ENCODE assay signal across 1 cellular context in genomic region chr9:101354765-101355708, GRCh38.
TF ChIP-seq lines count a peak whose summit lies in the region.

No MANE protein-coding gene starts in this region.

TF ChIP-seq in HepG2, 621 proteins besides CTCF, POLR2A, EP300 and RAD21 (continued from another document and continues in another):
- TF ChIP-seq ZBTB7A (CRISPR knock-in tag; IDR thresholded peaks at IDR 0.05) (no peak), AFF4 (CRISPR knock-in tag; IDR thresholded peaks at IDR 0.05) (no peak), HNF1B (CRISPR knock-in tag; IDR thresholded peaks at IDR 0.05) (no peak), ELF3 (CRISPR knock-in tag; IDR thresholded peaks at IDR 0.05) (no peak), ZSCAN22 (CRISPR knock-in tag; IDR thresholded peaks at IDR 0.05) (no peak), ZNF414 (CRISPR knock-in tag; IDR thresholded peaks at IDR 0.05) (no peak), FOXO1 (CRISPR knock-in tag; IDR thresholded peaks at IDR 0.05) (no peak), HCFC1 (IDR thresholded peaks at IDR 0.05; ENCODE audit: low read depth, low read length) (no peak), ZNF780A (CRISPR knock-in tag; IDR thresholded peaks at IDR 0.05) (no peak), STAT6 (CRISPR knock-in tag; IDR thresholded peaks at IDR 0.05; ENCODE audit: borderline replicate concordance) (no peak), ZNF7 (CRISPR knock-in tag; IDR thresholded peaks at IDR 0.05) (no peak), PLRG1 (conservative IDR thresholded peaks at IDR 0.05) (no peak), CSRNP2 (CRISPR knock-in tag; conservative IDR thresholded peaks at IDR 0.05; ENCODE audit: low read depth) (no peak), ZNF17 (CRISPR knock-in tag; IDR thresholded peaks at IDR 0.05) (no peak), MIER3 (CRISPR knock-in tag; IDR thresholded peaks at IDR 0.05; ENCODE audit: borderline replicate concordance) (0 out of 2 replicates have a peak, but pooled peaks have one; percentile 0), ZNF430 (CRISPR knock-in tag; IDR thresholded peaks at IDR 0.05) (no peak; the same call in 1 of the 2 replicates), ASH2L (IDR thresholded peaks at IDR 0.05; ENCODE audit: insufficient read length, low read depth, low read length) (peak; percentile 38), HINFP (CRISPR knock-in tag; IDR thresholded peaks at IDR 0.05; ENCODE audit: low read depth) (0 out of 2 replicates have a peak, but pooled peaks have one; percentile 23), LBX2 (CRISPR knock-in tag; IDR thresholded peaks at IDR 0.05; ENCODE audit: borderline replicate concordance) (no peak), ZGPAT (CRISPR knock-in tag; IDR thresholded peaks at IDR 0.05) (no peak), ZNF614 (CRISPR knock-in tag; IDR thresholded peaks at IDR 0.05; ENCODE audit: borderline replicate concordance) (no peak), ZNF652 (CRISPR knock-in tag; IDR thresholded peaks at IDR 0.05; ENCODE audit: borderline replicate concordance, low read depth) (no peak), RNF219 (CRISPR knock-in tag; IDR thresholded peaks at IDR 0.05) (no peak), HNRNPH1 (optimal IDR thresholded peaks at IDR 0.05; ENCODE audit: low read depth, low read length) (no peak), ZKSCAN5 (CRISPR knock-in tag; IDR thresholded peaks at IDR 0.05) (0 out of 2 replicates have a peak, but pooled peaks have one; percentile 16), ZNF451 (CRISPR knock-in tag; IDR thresholded peaks at IDR 0.05) (no peak), SOX5 (CRISPR knock-in tag; IDR thresholded peaks at IDR 0.05; ENCODE audit: borderline replicate concordance) (no peak), ZNF557 (CRISPR knock-in tag; IDR thresholded peaks at IDR 0.05) (no peak), KLF13 (CRISPR knock-in tag; IDR thresholded peaks at IDR 0.05) (no peak), NFKBIZ (CRISPR knock-in tag; IDR thresholded peaks at IDR 0.05) (no peak), ARID5B (CRISPR knock-in tag; IDR thresholded peaks at IDR 0.05) (no peak), ZNF879 (CRISPR knock-in tag; IDR thresholded peaks at IDR 0.05) (no peak), ARID3A (IDR thresholded peaks at IDR 0.05; ENCODE audit: low read depth, low read length) (no peak), DNMT3B (CRISPR knock-in tag; conservative IDR thresholded peaks at IDR 0.05) (peak; percentile 72; the same call in 1 of the 2 replicates), ZNF10 (CRISPR knock-in tag; IDR thresholded peaks at IDR 0.05; ENCODE audit: borderline replicate concordance, low read depth) (no peak), NFYC (CRISPR knock-in tag; IDR thresholded peaks at IDR 0.05) (no peak), POLR2G (IDR thresholded peaks at IDR 0.05; ENCODE audit: low read depth, low read length) (no peak; the same call in 1 of the 2 replicates), ATM (IDR thresholded peaks at IDR 0.05; ENCODE audit: borderline replicate concordance) (no peak)
